ENCODE assay signal across 17 cellular contexts in genomic region chr22:27952091-27952490, GRCh38. TPM values are rescaled to one million over a fixed set of nuclear protein-coding genes. Genes with fewer than 3 reads are reported as not detected.
DNase-seq lines count a peak whose midpoint lies in the region.
"Had no signal": no experiment of that assay in that cellular context is flagged by ENCODE, and none has a peak within 500 bp of the region (broad histone marks: within the 10 kb centered on the region; RNA-seq: fewer than 3 reads in every experiment).

No MANE protein-coding gene starts in this region.

- H3K4me3 ChIP-seq in ACC112 (ENCODE audit: low read depth, low read length): no peak overlapping the region
- H3K4me3 ChIP-seq: uterus had no signal

- 0 out of 2 replicates have a peak overlapping the region, but pooled peaks have one; percentile 32 for H3K27ac ChIP-seq in ACC112 (ENCODE audit: low read depth, low read length)
- H3K27ac ChIP-seq: uterus had no signal

- H3K27me3 ChIP-seq in ACC112 (ENCODE audit: insufficient read depth, low read length): no peaks in the 10 kb centered on the region
- H3K27me3 ChIP-seq: uterus had no signal

- H3K79me2 ChIP-seq in ACC112 (ENCODE audit: control insufficient read depth, insufficient read depth, low read length, unreplicated experiment): no peaks in the 10 kb centered on the region

- no peaks in the 10 kb centered on the region for H3K36me3 ChIP-seq in ACC112 (ENCODE audit: insufficient read depth, low read length)
- H3K36me3 ChIP-seq: uterus had no signal

- H2AFZ ChIP-seq in ACC112 (ENCODE audit: low read length, unreplicated experiment): no peak overlapping the region

- H3K4me1 ChIP-seq in ACC112 (ENCODE audit: control insufficient read depth, insufficient read depth, low read length, unreplicated experiment): peaks cover 13% of the 10 kb centered on the region
- H3K4me1 ChIP-seq: uterus had no signal

- DNase-seq in NCI-H446 treated with DMSO at 0.1 percent for 48 hours (lab: John Stamatoyannopoulos, UW): peak; percentile 22
- DNase-seq in dermis blood vessel endothelial cell: peak; percentile 74
- peak; percentile 74 to 83 for DNase-seq in lung microvascular endothelial cell (ENCODE audit: low read depth in 2 of 2)
- DNase-seq in DMS53 (lab: John Stamatoyannopoulos, UW): no peak
- no peak for DNase-seq in T-helper 2 cell
- DNase-seq in NCI-H2227 (lab: John Stamatoyannopoulos, UW; ENCODE audit: unreplicated experiment): no peak
- DNase-seq in NCI-H1105 (lab: John Stamatoyannopoulos, UW): no peak
- DNase-seq: activated CD4-positive, alpha-beta T cell treated with anti-CD3 and anti-CD28 coated beads for 1 hour; activated T-cell treated with anti-CD3 and anti-CD28 coated beads, Interleukin-2, amount 50 U/mL, for 72 hours; caudate nucleus; kidney glomerular epithelial cell; NCI-H187; NK-92 treated with Interleukin-12 subunit alpha and Interleukin-12 subunit beta, amount 100 ng/mL, for 24 hours; stimulated activated CD4-positive, alpha-beta T cell treated with anti-CD3 and anti-CD28 coated beads, Interleukin-15, amount 100 ng/mL, for 24 hours; stimulated activated CD8-positive, alpha-beta memory T cell treated with anti-CD3 and anti-CD28 coated beads, Interleukin-4, amount 100 ng/mL, for 48 hours; uterus had no signal

RNA-seq across cellular contexts. Expression of gene PITPNB, which starts 33.0 kb away (rescaled TPM):
- 32.0 and 50.9 TPM in 2 replicates for total RNA-seq in dermis blood vessel endothelial cell
- 17.7 and 23.4 TPM in 2 replicates for total RNA-seq in lung microvascular endothelial cell

Comparison
In these comparisons a context has a peak if more than half of its experiments do, and no peak if none do; other contexts are left out.
1. DNase-seq: peak in NCI-H446 treated with DMSO at 0.1 percent for 48 hours (single experiment), dermis blood vessel endothelial cell (single experiment) and lung microvascular endothelial cell (2 of 2); none in DMS53 (single experiment), T-helper 2 cell (0 of 5), NCI-H2227 (single experiment) and NCI-H1105 (single experiment).